Comparison of ENCODE assay signal across 22 cellular contexts in genomic region chr2:64914247-64914646, GRCh38.
"Had no signal": no experiment of that assay in that cellular context is flagged by ENCODE, and none has a peak within 500 bp of the region (broad histone marks: within the 10 kb centered on the region; RNA-seq: fewer than 3 reads in every experiment).

No MANE protein-coding gene starts in this region.

- H3K27ac ChIP-seq: epithelial cell of prostate, foreskin keratinocyte, hepatocyte, psoas muscle, skin epidermis, testis, upper lobe of right lung had no signal

- H3K27ac Mint-ChIP-seq: activated naive CD4-positive, alpha-beta T cell treated with anti-CD3 and anti-CD28 coated beads for 36 hours; endodermal cell had no signal

- H3K4me2 ChIP-seq: hepatocyte had no signal

- H3K36me3 ChIP-seq: ovary, upper lobe of right lung had no signal

- H3K79me2 ChIP-seq: hepatocyte had no signal

- H3K4me3 ChIP-seq: hepatocyte, ovary, psoas muscle, skin epidermis, testis, upper lobe of right lung had no signal

- H3K4me3 Mint-ChIP-seq: activated naive CD4-positive, alpha-beta T cell treated with anti-CD3 and anti-CD28 coated beads for 36 hours; activated T-cell treated with anti-CD3 and anti-CD28 coated beads, Interleukin-2, amount 50 U/mL, for 4 hours; brain; endodermal cell; naive thymus-derived CD4-positive, alpha-beta T cell had no signal

- H3K36me3 Mint-ChIP-seq: brain; naive thymus-derived CD4-positive, alpha-beta T cell had no signal

- H3K27me3 Mint-ChIP-seq: brain; naive thymus-derived CD4-positive, alpha-beta T cell had no signal

- H3K9me3 Mint-ChIP-seq: activated naive CD4-positive, alpha-beta T cell treated with anti-CD3 and anti-CD28 coated beads for 36 hours; activated T-cell treated with anti-CD3 and anti-CD28 coated beads, Interleukin-2, amount 50 U/mL, for 4 hours; naive thymus-derived CD4-positive, alpha-beta T cell had no signal

- H2AFZ ChIP-seq: hepatocyte had no signal

- H3K4me1 ChIP-seq: foreskin keratinocyte, testis had no signal

- H3K27me3 ChIP-seq: foreskin keratinocyte, hepatocyte, ovary, testis, upper lobe of right lung had no signal

- ATAC-seq: activated CD4-positive, CD25-positive, alpha-beta regulatory T cell treated with anti-CD3 and anti-CD28 coated beads, Interleukin-2, amount 50 U/mL, for 24 hours; activated T-cell treated with anti-CD3 and anti-CD28 coated beads, Interleukin-2, amount 50 U/mL, for 4 hours; foreskin keratinocyte; left cardiac atrium; naive thymus-derived CD4-positive, alpha-beta T cell; psoas muscle; right cardiac atrium; upper lobe of right lung had no signal

- DNase-seq: activated CD4-positive, alpha-beta T cell treated with anti-CD3 and anti-CD28 coated beads, Interleukin-2, amount 50 U/mL, for 1 hour; activated CD8-positive, alpha-beta memory T cell treated with anti-CD3 and anti-CD28 coated beads, Interleukin-2, amount 50 U/mL, for 4 hours; activated naive CD4-positive, alpha-beta T cell treated with anti-CD3 and anti-CD28 coated beads for 36 hours; activated T-cell treated with anti-CD3 and anti-CD28 coated beads, Interleukin-2, amount 50 U/mL, for 4 hours; caudate nucleus; endodermal cell; foreskin keratinocyte; left cardiac atrium; mesendoderm; naive thymus-derived CD4-positive, alpha-beta T cell; psoas muscle; right cardiac atrium; stimulated activated CD4-positive, alpha-beta T cell treated with anti-CD3 and anti-CD28 coated beads, Interleukin-15, amount 100 ng/mL, for 24 hours; stimulated activated CD4-positive, alpha-beta T cell treated with anti-CD3 and anti-CD28 coated beads, Interleukin-2, amount 100 ng/mL, for 48 hours; testis; upper lobe of right lung had no signal

- H3K9me3 ChIP-seq: ovary, psoas muscle, testis, upper lobe of right lung had no signal
